ENCODE assay signal across 8 cellular contexts in genomic region chr5:122129332-122129731, GRCh38. TPM values are rescaled to one million over a fixed set of nuclear protein-coding genes. Genes with fewer than 3 reads are reported as not detected.
DNase-seq lines count a peak whose midpoint lies in the region; ATAC-seq and TF ChIP-seq lines count a peak whose summit lies in the region.

ZNF474 (plus strand) TSS chr5:122129546; CDS start chr5:122151991, 22,445 bp downstream.

- peak within 1 kb of the TSS; percentile 2 for H2BK5ac ChIP-seq in trophoblast cell (ENCODE audit: low read depth, low read length, poor library complexity)

- H2BK120ac ChIP-seq in trophoblast cell (ENCODE audit: insufficient read depth, low read length, poor library complexity), result peak within 1 kb of the TSS; percentile 44

- no peak within 1 kb of the TSS for H4K8ac ChIP-seq in trophoblast cell (ENCODE audit: low read depth, low read length)

- H3K23ac ChIP-seq in trophoblast cell (ENCODE audit: low read length), result no peak within 1 kb of the TSS

- no peaks in the 10 kb centered on the region for H3K9me3 ChIP-seq in PC-9 (ENCODE audit: insufficient read depth, low read depth)
- no peaks in the 10 kb centered on the region for H3K9me3 ChIP-seq in trophoblast cell (ENCODE audit: insufficient read depth, low read depth, low read length)

- BruUV-seq in PC-9 (replicated peaks; lab: Mats Ljungman, UMichigan), result no TSS peak

- no peak within 1 kb of the TSS for H4K12ac ChIP-seq in trophoblast cell (ENCODE audit: low read depth, low read length)

- CTCF ChIA-PET in PC-9 (lab: Charles Lee), result interaction anchor here (0.6 kb wide), 1 partner anchor 27 kb away, joined by 3 read pairs; no protein-coding TSS in a partner anchor

- H3K4me3 Mint-ChIP-seq in T-helper 2 cell treated with Interferon-gamma antibody and Interleukin-4, amounts not matched to agents 5 μg/mL and 100 μg/mL, for 36 hours, result no peak within 1 kb of the TSS

- no peak within 1 kb of the TSS for H4K91ac ChIP-seq in trophoblast cell (ENCODE audit: low read depth, low read length)

- H3K4me1 ChIP-seq in PC-9 (replicated peaks; ENCODE audit: insufficient read depth), result 0 out of 2 replicates have a peak, but pooled peaks cover 4% of the 10 kb centered on the region
- peaks cover 4 to 7% of the 10 kb centered on the region in 2 experiments for H3K4me1 ChIP-seq in trophoblast cell (ENCODE audit: control insufficient read depth in 1 of 2, insufficient read depth in 2 of 2, low read length in 2 of 2)

- H2BK12ac ChIP-seq in trophoblast cell (ENCODE audit: low read length), result no peak within 1 kb of the TSS

- H2AK5ac ChIP-seq in trophoblast cell (ENCODE audit: low read length), result no peak within 1 kb of the TSS

- DNase-seq in GDM1 (lab: John Stamatoyannopoulos, UW), result peak; percentile 20
- peak; percentile 75 to 86 for DNase-seq in PC-9
- DNase-seq in fibroblast of mammary gland (ENCODE audit: low read depth), result peak; percentile 96
- DNase-seq in trophoblast cell, result peak; percentile 81 to 88
- DNase-seq in T-helper 2 cell treated with Interferon-gamma antibody and Interleukin-4, amounts not matched to agents 5 μg/mL and 100 μg/mL, for 36 hours (ENCODE audit: low spot score), result no peak
- no peak for DNase-seq in DMS114 treated with DMSO at 0.1 percent for 48 hours (lab: John Stamatoyannopoulos, UW; ENCODE audit: unreplicated experiment)
- no peak for DNase-seq in activated CD4-positive, CD25-positive, alpha-beta regulatory T cell treated with anti-CD3 and anti-CD28 coated beads, Interleukin-2, amount 50 U/mL, for 72 hours

- no peaks in the 10 kb centered on the region for H3K79me1 ChIP-seq in trophoblast cell (ENCODE audit: low read length)

- no CpG with 5 or more reads among the region's 4 CpGs for WGBS in trophoblast cell (ENCODE audit: extremely low coverage, insufficient coverage, insufficient read length)

- intact Hi-C loops in PC-9 (cut with micrococcal nuclease; ENCODE audit: unreplicated experiment), result no loop called here

- TF ChIP-seq CTCF in PC-9 (conservative IDR thresholded peaks at IDR 0.05) (no peak), fibroblast of mammary gland (conservative IDR thresholded peaks at IDR 0.05; ENCODE audit: control insufficient read depth, insufficient read depth, low read depth, low read length) (no peak)

- H3K4me3 ChIP-seq in PC-9, result no peak within 1 kb of the TSS
- no peak within 1 kb of the TSS for H3K4me3 ChIP-seq in fibroblast of mammary gland (ENCODE audit: control insufficient read depth, low read depth, low read length)
- H3K4me3 ChIP-seq in trophoblast cell (ENCODE audit: low read depth, low read length), result no peak within 1 kb of the TSS

- H3K27ac Mint-ChIP-seq in T-helper 2 cell treated with Interferon-gamma antibody and Interleukin-4, amounts not matched to agents 5 μg/mL and 100 μg/mL, for 36 hours, result no peak within 1 kb of the TSS

- no peak within 1 kb of the TSS for H3K9ac ChIP-seq in trophoblast cell (ENCODE audit: low read length)

- H3K27me3 Mint-ChIP-seq in T-helper 2 cell treated with Interferon-gamma antibody and Interleukin-4, amounts not matched to agents 5 μg/mL and 100 μg/mL, for 36 hours (ENCODE audit: low read depth), result no peaks in the 10 kb centered on the region

- H3F3A ChIP-seq in PC-9 (ENCODE audit: insufficient read depth, low read depth), result no peaks in the 10 kb centered on the region

- no peak within 1 kb of the TSS for H3K14ac ChIP-seq in trophoblast cell (ENCODE audit: low read length)

- no peak within 1 kb of the TSS for H3K4ac ChIP-seq in trophoblast cell (ENCODE audit: low read depth, low read length)

- no peaks in the 10 kb centered on the region for H3K4me1 Mint-ChIP-seq in T-helper 2 cell treated with Interferon-gamma antibody and Interleukin-4, amounts not matched to agents 5 μg/mL and 100 μg/mL, for 36 hours (ENCODE audit: low read depth)

- H3K4me2 ChIP-seq in PC-9 (no peak within 1 kb of the TSS), trophoblast cell (ENCODE audit: low read length) (no peak within 1 kb of the TSS)

- ATAC-seq in GM21825 (IDR thresholded peaks at IDR 0.05; ENCODE audit: unreplicated experiment), result no peak

- POLR2A ChIA-PET in PC-9 (lab: Charles Lee; ENCODE audit: unreplicated experiment), result interaction anchor here (0.6 kb wide), 1 partner anchor 8 kb away, joined by 16 read pairs; no protein-coding TSS in a partner anchor

- H3K36me3 ChIP-seq in PC-9 (ENCODE audit: low read depth) (no peaks in the 10 kb centered on the region), trophoblast cell (ENCODE audit: control insufficient read depth in 1 of 2, insufficient read depth in 2 of 2, low read length in 2 of 2) (no peaks in the 10 kb centered on the region)

- no peaks in the 10 kb centered on the region for H4K20me1 ChIP-seq in PC-9 (ENCODE audit: insufficient read depth)

- no peaks in the 10 kb centered on the region for H3K79me2 ChIP-seq in PC-9 (ENCODE audit: low read depth)
- H3K79me2 ChIP-seq in trophoblast cell (ENCODE audit: control insufficient read depth, insufficient read depth, low read length, poor library complexity), result no peaks in the 10 kb centered on the region

- H3K36me3 Mint-ChIP-seq in T-helper 2 cell treated with Interferon-gamma antibody and Interleukin-4, amounts not matched to agents 5 μg/mL and 100 μg/mL, for 36 hours (ENCODE audit: low read depth), result no peaks in the 10 kb centered on the region

- H2AFZ ChIP-seq in PC-9 (no peak within 1 kb of the TSS), trophoblast cell (ENCODE audit: insufficient read depth, low read length, poor library complexity) (no peak within 1 kb of the TSS)

- H3K18ac ChIP-seq in trophoblast cell (ENCODE audit: low read length), result no peak within 1 kb of the TSS

- H3K9me3 Mint-ChIP-seq in T-helper 2 cell treated with Interferon-gamma antibody and Interleukin-4, amounts not matched to agents 5 μg/mL and 100 μg/mL, for 36 hours, result no peaks in the 10 kb centered on the region

- no peak within 1 kb of the TSS for H3K27ac ChIP-seq in PC-9
- peak within 1 kb of the TSS; percentile 34 for H3K27ac ChIP-seq in trophoblast cell (ENCODE audit: low read depth, low read length)

- H3K9me2 ChIP-seq in PC-9 (ENCODE audit: insufficient read depth), result no peaks in the 10 kb centered on the region

- no peaks in the 10 kb centered on the region for H3K27me3 ChIP-seq in PC-9 (ENCODE audit: insufficient read depth, low read depth)
- no peaks in the 10 kb centered on the region for H3K27me3 ChIP-seq in trophoblast cell (ENCODE audit: insufficient read depth, low read length)

RNA-seq across cellular contexts. Expression of gene ZNF474, which starts in this region (rescaled TPM):
- not detected in 2 replicates for total RNA-seq in PC-9 (2021)
- polyA plus RNA-seq in trophoblast cell (2013), result 0.08 and 0.14 TPM in 2 replicates

Comparison
In these comparisons a context has a peak if more than half of its experiments do, and no peak if none do; other contexts are left out.
1. Peak in DNase-seq in PC-9; RNA of the gene not detected or under 1 TPM.
2. DNase-seq: peak in GDM1 (single experiment), fibroblast of mammary gland (single experiment) and trophoblast cell (2 of 2); none in T-helper 2 cell treated with Interferon-gamma antibody and Interleukin-4, amounts not matched to agents 5 μg/mL and 100 μg/mL, for 36 hours (single experiment), DMS114 treated with DMSO at 0.1 percent for 48 hours (single experiment) and activated CD4-positive, CD25-positive, alpha-beta regulatory T cell treated with anti-CD3 and anti-CD28 coated beads, Interleukin-2, amount 50 U/mL, for 72 hours (single experiment).